Comparison of ENCODE assay signal across 1 cellular context in the genomic region with DNA sequence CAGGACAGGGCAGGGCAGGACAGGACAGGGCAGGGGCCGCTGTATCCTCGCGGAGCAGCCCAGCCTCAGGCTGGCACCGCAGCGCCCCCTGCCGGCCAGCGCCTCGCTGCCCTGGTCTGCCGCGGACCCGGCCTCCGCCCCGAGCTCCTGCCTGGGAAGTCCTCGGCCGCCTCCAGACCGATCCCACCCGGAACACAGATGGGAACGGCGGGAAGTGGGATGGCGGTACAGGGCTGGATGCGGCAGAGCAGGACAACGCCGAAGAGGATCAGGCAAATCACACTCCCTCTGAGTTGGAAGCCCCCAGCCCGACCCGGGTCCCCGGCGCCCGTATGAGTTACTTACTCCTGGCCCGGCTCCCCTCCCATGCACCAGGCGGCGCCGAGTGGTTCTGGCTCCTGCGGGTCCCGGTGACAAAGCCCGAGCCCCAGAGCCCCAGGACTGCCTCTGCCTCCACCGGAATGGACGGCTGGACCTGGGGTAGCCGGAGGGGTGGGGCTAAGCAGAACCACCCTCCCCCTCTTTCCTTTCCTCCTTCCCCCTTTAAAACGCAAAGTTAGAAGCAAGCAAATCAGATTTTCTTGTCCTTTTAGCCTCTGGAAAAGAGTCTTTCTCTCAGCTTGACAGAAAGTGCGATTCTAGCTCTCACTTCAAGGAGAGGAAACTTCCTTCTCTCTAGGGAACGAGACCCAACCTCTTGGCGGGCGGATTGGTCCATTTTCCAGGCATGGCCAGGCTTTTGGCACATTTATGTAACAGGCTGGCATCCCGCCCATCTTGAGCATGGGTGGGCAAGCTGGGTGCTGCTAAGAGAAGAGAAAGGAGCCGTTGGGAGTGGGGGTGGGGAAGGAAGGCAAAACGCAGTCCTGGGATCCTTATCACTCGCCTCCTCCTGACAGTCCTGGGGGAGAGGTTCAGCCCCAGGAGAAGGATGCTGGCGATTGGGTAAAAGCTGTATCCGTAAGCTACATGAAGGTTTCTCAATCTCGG.
TF ChIP-seq lines count a peak whose summit lies in the region.

A gene with protein sequence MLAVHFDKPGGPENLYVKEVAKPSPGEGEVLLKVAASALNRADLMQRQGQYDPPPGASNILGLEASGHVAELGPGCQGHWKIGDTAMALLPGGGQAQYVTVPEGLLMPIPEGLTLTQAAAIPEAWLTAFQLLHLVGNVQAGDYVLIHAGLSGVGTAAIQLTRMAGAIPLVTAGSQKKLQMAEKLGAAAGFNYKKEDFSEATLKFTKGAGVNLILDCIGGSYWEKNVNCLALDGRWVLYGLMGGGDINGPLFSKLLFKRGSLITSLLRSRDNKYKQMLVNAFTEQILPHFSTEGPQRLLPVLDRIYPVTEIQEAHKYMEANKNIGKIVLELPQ (minus strand): TSS at position 449 of the 990 bp plus-strand sequence. CDS start 508 bp downstream, outside the sequence.

TF ChIP-seq in K562, 482 proteins besides CTCF, POLR2A, EP300 and RAD21 (continued from another document):
- TF ChIP-seq, protein P1, sequence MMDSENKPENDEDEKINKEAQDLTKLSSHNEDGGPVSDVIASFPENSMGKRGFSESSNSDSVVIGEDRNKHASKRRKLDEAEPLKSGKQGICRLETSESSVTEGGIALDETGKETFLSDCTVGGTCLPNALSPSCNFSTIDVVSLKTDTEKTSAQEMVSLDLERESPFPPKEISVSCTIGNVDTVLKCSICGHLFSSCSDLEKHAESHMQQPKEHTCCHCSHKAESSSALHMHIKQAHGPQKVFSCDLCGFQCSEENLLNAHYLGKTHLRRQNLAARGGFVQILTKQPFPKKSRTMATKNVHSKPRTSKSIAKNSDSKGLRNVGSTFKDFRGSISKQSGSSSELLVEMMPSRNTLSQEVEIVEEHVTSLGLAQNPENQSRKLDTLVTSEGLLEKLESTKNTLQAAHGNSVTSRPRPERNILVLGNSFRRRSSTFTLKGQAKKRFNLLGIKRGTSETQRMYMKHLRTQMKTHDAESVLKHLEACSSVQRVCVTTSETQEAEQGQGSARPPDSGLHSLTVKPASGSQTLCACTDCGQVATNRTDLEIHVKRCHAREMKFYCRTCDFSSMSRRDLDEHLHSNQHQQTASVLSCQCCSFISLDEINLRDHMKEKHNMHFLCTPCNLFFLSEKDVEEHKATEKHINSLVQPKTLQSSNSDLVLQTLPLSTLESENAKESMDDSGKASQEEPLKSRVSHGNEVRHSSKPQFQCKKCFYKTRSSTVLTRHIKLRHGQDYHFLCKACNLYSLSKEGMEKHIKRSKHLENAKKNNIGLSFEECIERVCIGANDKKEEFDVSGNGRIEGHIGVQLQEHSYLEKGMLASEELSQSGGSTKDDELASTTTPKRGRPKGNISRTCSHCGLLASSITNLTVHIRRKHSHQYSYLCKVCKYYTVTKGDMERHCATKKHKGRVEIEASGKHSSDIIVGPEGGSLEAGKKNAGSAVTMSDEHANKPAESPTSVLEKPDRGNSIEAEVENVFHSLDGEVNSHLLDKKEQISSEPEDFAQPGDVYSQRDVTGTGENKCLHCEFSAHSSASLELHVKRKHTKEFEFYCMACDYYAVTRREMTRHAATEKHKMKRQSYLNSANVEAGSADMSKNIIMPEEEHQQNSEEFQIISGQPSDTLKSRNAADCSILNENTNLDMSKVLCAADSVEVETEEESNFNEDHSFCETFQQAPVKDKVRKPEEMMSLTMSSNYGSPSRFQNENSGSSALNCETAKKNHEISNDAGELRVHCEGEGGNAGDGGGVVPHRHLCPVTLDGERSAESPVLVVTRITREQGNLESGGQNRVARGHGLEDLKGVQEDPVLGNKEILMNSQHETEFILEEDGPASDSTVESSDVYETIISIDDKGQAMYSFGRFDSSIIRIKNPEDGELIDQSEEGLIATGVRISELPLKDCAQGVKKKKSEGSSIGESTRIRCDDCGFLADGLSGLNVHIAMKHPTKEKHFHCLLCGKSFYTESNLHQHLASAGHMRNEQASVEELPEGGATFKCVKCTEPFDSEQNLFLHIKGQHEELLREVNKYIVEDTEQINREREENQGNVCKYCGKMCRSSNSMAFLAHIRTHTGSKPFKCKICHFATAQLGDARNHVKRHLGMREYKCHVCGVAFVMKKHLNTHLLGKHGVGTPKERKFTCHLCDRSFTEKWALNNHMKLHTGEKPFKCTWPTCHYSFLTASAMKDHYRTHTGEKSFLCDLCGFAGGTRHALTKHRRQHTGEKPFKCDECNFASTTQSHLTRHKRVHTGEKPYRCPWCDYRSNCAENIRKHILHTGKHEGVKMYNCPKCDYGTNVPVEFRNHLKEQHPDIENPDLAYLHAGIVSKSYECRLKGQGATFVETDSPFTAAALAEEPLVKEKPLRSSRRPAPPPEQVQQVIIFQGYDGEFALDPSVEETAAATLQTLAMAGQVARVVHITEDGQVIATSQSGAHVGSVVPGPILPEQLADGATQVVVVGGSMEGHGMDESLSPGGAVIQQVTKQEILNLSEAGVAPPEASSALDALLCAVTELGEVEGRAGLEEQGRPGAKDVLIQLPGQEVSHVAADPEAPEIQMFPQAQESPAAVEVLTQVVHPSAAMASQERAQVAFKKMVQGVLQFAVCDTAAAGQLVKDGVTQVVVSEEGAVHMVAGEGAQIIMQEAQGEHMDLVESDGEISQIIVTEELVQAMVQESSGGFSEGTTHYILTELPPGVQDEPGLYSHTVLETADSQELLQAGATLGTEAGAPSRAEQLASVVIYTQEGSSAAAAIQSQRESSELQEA (IDR thresholded peaks at IDR 0.05; ENCODE audit: low read depth): no peak
- TF ChIP-seq BRCA1 (IDR thresholded peaks at IDR 0.05) (no peak), BRCA1 (CRISPR knock-in tag; IDR thresholded peaks at IDR 0.05) (no peak), ZNF12 (CRISPR knock-in tag; IDR thresholded peaks at IDR 0.05) (peak; percentile 23; the same call in 1 of the 2 replicates), SOX6 (IDR thresholded peaks at IDR 0.05) (peak; percentile 46; the same call in 1 of the 2 replicates), GABPA (tag; conservative IDR thresholded peaks at IDR 0.05; ENCODE audit: low read depth) (peak; percentile 52; the same call in 1 of the 2 replicates), SMC3 (conservative IDR thresholded peaks at IDR 0.05; ENCODE audit: insufficient read depth, low read depth, low read length) (peak; percentile 61; the same call in 1 of the 2 replicates)
- TF ChIP-seq, protein P2, sequence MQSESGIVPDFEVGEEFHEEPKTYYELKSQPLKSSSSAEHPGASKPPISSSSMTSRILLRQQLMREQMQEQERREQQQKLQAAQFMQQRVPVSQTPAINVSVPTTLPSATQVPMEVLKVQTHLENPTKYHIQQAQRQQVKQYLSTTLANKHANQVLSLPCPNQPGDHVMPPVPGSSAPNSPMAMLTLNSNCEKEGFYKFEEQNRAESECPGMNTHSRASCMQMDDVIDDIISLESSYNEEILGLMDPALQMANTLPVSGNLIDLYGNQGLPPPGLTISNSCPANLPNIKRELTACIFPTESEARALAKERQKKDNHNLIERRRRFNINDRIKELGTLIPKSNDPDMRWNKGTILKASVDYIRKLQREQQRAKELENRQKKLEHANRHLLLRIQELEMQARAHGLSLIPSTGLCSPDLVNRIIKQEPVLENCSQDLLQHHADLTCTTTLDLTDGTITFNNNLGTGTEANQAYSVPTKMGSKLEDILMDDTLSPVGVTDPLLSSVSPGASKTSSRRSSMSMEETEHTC (IDR thresholded peaks at IDR 0.05): peak; percentile 52
TF ChIP-seq in K562: peak in this region for 146.
